1 cellular context compared by ENCODE assay signal in genomic region chr12:32896438-32897275, GRCh38.
TF ChIP-seq lines count a peak whose summit lies in the region.

PKP2 (minus strand) TSS chr12:32896777; CDS start chr12:32896731, 46 bp downstream.

TF ChIP-seq in K562, 482 proteins besides CTCF, POLR2A, EP300 and RAD21 (continued from another document and continues in another):
- no peak for TF ChIP-seq NEUROD1 (IDR thresholded peaks at IDR 0.05; ENCODE audit: borderline replicate concordance, low read depth, low read length, partially characterized antibody)
- no peak for TF ChIP-seq GATA2 (CRISPR knock-in tag; IDR thresholded peaks at IDR 0.05)
- TF ChIP-seq GTF2F1 (IDR thresholded peaks at IDR 0.05; ENCODE audit: low read depth, low read length) = no peak
- no peak for TF ChIP-seq ZNF197 (CRISPR knock-in tag; IDR thresholded peaks at IDR 0.05; ENCODE audit: low read depth)
- TF ChIP-seq, protein P1, sequence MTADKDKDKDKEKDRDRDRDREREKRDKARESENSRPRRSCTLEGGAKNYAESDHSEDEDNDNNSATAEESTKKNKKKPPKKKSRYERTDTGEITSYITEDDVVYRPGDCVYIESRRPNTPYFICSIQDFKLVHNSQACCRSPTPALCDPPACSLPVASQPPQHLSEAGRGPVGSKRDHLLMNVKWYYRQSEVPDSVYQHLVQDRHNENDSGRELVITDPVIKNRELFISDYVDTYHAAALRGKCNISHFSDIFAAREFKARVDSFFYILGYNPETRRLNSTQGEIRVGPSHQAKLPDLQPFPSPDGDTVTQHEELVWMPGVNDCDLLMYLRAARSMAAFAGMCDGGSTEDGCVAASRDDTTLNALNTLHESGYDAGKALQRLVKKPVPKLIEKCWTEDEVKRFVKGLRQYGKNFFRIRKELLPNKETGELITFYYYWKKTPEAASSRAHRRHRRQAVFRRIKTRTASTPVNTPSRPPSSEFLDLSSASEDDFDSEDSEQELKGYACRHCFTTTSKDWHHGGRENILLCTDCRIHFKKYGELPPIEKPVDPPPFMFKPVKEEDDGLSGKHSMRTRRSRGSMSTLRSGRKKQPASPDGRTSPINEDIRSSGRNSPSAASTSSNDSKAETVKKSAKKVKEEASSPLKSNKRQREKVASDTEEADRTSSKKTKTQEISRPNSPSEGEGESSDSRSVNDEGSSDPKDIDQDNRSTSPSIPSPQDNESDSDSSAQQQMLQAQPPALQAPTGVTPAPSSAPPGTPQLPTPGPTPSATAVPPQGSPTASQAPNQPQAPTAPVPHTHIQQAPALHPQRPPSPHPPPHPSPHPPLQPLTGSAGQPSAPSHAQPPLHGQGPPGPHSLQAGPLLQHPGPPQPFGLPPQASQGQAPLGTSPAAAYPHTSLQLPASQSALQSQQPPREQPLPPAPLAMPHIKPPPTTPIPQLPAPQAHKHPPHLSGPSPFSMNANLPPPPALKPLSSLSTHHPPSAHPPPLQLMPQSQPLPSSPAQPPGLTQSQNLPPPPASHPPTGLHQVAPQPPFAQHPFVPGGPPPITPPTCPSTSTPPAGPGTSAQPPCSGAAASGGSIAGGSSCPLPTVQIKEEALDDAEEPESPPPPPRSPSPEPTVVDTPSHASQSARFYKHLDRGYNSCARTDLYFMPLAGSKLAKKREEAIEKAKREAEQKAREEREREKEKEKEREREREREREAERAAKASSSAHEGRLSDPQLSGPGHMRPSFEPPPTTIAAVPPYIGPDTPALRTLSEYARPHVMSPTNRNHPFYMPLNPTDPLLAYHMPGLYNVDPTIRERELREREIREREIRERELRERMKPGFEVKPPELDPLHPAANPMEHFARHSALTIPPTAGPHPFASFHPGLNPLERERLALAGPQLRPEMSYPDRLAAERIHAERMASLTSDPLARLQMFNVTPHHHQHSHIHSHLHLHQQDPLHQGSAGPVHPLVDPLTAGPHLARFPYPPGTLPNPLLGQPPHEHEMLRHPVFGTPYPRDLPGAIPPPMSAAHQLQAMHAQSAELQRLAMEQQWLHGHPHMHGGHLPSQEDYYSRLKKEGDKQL (CRISPR knock-in tag; IDR thresholded peaks at IDR 0.05; ENCODE audit: borderline replicate concordance) = no peak
- TF ChIP-seq HMG20B (CRISPR knock-in tag; IDR thresholded peaks at IDR 0.05) = no peak
- no peak for TF ChIP-seq THRB (CRISPR knock-in tag; conservative IDR thresholded peaks at IDR 0.05)
- no peak for TF ChIP-seq MED1 (CRISPR knock-in tag; IDR thresholded peaks at IDR 0.05; ENCODE audit: borderline replicate concordance)
- TF ChIP-seq STAT5A (IDR thresholded peaks at IDR 0.05; ENCODE audit: borderline replicate concordance, low read length) = no peak
- TF ChIP-seq, protein P2, sequence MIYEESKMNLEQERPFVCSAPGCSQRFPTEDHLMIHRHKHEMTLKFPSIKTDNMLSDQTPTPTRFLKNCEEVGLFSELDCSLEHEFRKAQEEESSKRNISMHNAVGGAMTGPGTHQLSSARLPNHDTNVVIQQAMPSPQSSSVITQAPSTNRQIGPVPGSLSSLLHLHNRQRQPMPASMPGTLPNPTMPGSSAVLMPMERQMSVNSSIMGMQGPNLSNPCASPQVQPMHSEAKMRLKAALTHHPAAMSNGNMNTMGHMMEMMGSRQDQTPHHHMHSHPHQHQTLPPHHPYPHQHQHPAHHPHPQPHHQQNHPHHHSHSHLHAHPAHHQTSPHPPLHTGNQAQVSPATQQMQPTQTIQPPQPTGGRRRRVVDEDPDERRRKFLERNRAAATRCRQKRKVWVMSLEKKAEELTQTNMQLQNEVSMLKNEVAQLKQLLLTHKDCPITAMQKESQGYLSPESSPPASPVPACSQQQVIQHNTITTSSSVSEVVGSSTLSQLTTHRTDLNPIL (CRISPR knock-in tag; IDR thresholded peaks at IDR 0.05) = no peak
- no peak for TF ChIP-seq ZNF165 (CRISPR knock-in tag; IDR thresholded peaks at IDR 0.05; ENCODE audit: borderline replicate concordance)
- TF ChIP-seq ZFP91 (CRISPR knock-in tag; IDR thresholded peaks at IDR 0.05) = no peak
- no peak for TF ChIP-seq TEAD2 (tag; IDR thresholded peaks at IDR 0.05)
- TF ChIP-seq DPF2 (IDR thresholded peaks at IDR 0.05) = no peak
- TF ChIP-seq KDM1A (IDR thresholded peaks at IDR 0.05) = no peak
- TF ChIP-seq ZNF12 (CRISPR knock-in tag; IDR thresholded peaks at IDR 0.05) = no peak
- 0 out of 2 replicates have a peak, but pooled peaks have one; percentile 24 for TF ChIP-seq ZEB2 (IDR thresholded peaks at IDR 0.05)
- TF ChIP-seq SAFB2 (IDR thresholded peaks at IDR 0.05; ENCODE audit: borderline replicate concordance, low read depth, low read length, severe bottlenecking) = no peak
- TF ChIP-seq VEZF1 (CRISPR knock-in tag; IDR thresholded peaks at IDR 0.05) = peak; percentile 86
- TF ChIP-seq, protein P3, sequence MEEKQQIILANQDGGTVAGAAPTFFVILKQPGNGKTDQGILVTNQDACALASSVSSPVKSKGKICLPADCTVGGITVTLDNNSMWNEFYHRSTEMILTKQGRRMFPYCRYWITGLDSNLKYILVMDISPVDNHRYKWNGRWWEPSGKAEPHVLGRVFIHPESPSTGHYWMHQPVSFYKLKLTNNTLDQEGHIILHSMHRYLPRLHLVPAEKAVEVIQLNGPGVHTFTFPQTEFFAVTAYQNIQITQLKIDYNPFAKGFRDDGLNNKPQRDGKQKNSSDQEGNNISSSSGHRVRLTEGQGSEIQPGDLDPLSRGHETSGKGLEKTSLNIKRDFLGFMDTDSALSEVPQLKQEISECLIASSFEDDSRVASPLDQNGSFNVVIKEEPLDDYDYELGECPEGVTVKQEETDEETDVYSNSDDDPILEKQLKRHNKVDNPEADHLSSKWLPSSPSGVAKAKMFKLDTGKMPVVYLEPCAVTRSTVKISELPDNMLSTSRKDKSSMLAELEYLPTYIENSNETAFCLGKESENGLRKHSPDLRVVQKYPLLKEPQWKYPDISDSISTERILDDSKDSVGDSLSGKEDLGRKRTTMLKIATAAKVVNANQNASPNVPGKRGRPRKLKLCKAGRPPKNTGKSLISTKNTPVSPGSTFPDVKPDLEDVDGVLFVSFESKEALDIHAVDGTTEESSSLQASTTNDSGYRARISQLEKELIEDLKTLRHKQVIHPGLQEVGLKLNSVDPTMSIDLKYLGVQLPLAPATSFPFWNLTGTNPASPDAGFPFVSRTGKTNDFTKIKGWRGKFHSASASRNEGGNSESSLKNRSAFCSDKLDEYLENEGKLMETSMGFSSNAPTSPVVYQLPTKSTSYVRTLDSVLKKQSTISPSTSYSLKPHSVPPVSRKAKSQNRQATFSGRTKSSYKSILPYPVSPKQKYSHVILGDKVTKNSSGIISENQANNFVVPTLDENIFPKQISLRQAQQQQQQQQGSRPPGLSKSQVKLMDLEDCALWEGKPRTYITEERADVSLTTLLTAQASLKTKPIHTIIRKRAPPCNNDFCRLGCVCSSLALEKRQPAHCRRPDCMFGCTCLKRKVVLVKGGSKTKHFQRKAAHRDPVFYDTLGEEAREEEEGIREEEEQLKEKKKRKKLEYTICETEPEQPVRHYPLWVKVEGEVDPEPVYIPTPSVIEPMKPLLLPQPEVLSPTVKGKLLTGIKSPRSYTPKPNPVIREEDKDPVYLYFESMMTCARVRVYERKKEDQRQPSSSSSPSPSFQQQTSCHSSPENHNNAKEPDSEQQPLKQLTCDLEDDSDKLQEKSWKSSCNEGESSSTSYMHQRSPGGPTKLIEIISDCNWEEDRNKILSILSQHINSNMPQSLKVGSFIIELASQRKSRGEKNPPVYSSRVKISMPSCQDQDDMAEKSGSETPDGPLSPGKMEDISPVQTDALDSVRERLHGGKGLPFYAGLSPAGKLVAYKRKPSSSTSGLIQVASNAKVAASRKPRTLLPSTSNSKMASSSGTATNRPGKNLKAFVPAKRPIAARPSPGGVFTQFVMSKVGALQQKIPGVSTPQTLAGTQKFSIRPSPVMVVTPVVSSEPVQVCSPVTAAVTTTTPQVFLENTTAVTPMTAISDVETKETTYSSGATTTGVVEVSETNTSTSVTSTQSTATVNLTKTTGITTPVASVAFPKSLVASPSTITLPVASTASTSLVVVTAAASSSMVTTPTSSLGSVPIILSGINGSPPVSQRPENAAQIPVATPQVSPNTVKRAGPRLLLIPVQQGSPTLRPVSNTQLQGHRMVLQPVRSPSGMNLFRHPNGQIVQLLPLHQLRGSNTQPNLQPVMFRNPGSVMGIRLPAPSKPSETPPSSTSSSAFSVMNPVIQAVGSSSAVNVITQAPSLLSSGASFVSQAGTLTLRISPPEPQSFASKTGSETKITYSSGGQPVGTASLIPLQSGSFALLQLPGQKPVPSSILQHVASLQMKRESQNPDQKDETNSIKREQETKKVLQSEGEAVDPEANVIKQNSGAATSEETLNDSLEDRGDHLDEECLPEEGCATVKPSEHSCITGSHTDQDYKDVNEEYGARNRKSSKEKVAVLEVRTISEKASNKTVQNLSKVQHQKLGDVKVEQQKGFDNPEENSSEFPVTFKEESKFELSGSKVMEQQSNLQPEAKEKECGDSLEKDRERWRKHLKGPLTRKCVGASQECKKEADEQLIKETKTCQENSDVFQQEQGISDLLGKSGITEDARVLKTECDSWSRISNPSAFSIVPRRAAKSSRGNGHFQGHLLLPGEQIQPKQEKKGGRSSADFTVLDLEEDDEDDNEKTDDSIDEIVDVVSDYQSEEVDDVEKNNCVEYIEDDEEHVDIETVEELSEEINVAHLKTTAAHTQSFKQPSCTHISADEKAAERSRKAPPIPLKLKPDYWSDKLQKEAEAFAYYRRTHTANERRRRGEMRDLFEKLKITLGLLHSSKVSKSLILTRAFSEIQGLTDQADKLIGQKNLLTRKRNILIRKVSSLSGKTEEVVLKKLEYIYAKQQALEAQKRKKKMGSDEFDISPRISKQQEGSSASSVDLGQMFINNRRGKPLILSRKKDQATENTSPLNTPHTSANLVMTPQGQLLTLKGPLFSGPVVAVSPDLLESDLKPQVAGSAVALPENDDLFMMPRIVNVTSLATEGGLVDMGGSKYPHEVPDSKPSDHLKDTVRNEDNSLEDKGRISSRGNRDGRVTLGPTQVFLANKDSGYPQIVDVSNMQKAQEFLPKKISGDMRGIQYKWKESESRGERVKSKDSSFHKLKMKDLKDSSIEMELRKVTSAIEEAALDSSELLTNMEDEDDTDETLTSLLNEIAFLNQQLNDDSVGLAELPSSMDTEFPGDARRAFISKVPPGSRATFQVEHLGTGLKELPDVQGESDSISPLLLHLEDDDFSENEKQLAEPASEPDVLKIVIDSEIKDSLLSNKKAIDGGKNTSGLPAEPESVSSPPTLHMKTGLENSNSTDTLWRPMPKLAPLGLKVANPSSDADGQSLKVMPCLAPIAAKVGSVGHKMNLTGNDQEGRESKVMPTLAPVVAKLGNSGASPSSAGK (IDR thresholded peaks at IDR 0.05) = 0 out of 2 replicates have a peak, but pooled peaks have one; percentile 8
- peak; percentile 63 for TF ChIP-seq POLR2G (IDR thresholded peaks at IDR 0.05; ENCODE audit: low read depth, low read length)
- TF ChIP-seq YBX1 (IDR thresholded peaks at IDR 0.05) = no peak
- TF ChIP-seq RBM34 (IDR thresholded peaks at IDR 0.05; ENCODE audit: borderline replicate concordance, insufficient read depth, low read length) = no peak
- no peak for TF ChIP-seq ZNF384 (IDR thresholded peaks at IDR 0.05; ENCODE audit: low read depth, low read length)
- TF ChIP-seq ZNF778 (CRISPR knock-in tag; IDR thresholded peaks at IDR 0.05) = no peak
- 0 out of 2 replicates have a peak, but pooled peaks have one; percentile 15 for TF ChIP-seq ETS1 (conservative IDR thresholded peaks at IDR 0.05; ENCODE audit: control insufficient read depth, low read depth, low read length)
